Comparison of ENCODE assay signal across 36 cellular contexts in genomic region chr19:46126086-46126485, GRCh38. TPM values are rescaled to one million over a fixed set of nuclear protein-coding genes. Genes with fewer than 3 reads are reported as not detected.
"Had no signal": no experiment of that assay in that cellular context is flagged by ENCODE, and none has a peak within 500 bp of the region (broad histone marks: within the 10 kb centered on the region; RNA-seq: fewer than 3 reads in every experiment).

No MANE protein-coding gene starts in this region.

- H3K27me3 ChIP-seq: adrenal gland, body of pancreas, breast epithelium, Peyer's patch, SJSA1 had no signal

- H3K9me3 ChIP-seq: adrenal gland, body of pancreas, breast epithelium, MG63, Peyer's patch, SJSA1, SK-N-SH had no signal

- DNase-seq: activated CD4-positive, alpha-beta T cell treated with anti-CD3 and anti-CD28 coated beads for 1 hour; activated CD4-positive, alpha-beta T cell treated with anti-CD3 and anti-CD28 coated beads for 48 hours; activated CD4-positive, CD25-positive, alpha-beta regulatory T cell; activated CD8-positive, alpha-beta T cell treated with anti-CD3 and anti-CD28 coated beads for 36 hours; activated effector memory CD4-positive, alpha-beta T cell treated with anti-CD3 and anti-CD28 coated beads, Interleukin-2, amount 50 U/mL, for 16 hours; activated naive CD4-positive, alpha-beta T cell treated with Interleukin-2 at 50 U/mL for 16 hours; activated T-cell treated with anti-CD3 and anti-CD28 coated beads, Interleukin-2, amount 50 U/mL, for 1 hour; activated T-cell treated with anti-CD3 and anti-CD28 coated beads, Interleukin-2, amount 50 U/mL, for 72 hours; adrenal gland; body of pancreas; Kasumi-1; KG1; MG63; NCI-H1048; NCI-H1436 treated with DMSO at 0.1 percent for 48 hours; NCI-H1694 treated with DMSO at 0.1 percent for 48 hours; NCI-H2029 treated with DMSO at 0.1 percent for 48 hours; NCI-H2107; NCI-H2171; NCI-H510A; NCI-H526; NCI-H748 treated with DMSO at 0.1 percent for 48 hours; NK-92 treated with Interleukin-12 subunit alpha and Interleukin-12 subunit beta, amount 100 ng/mL, for 24 hours; PC-3; Peyer's patch; RPMI8226; SHP77 treated with DMSO at 0.1 percent for 48 hours; SK-N-SH; T-helper 17 cell; WERI-Rb-1 had no signal

- H3K4me3 ChIP-seq: adrenal gland, body of pancreas, breast epithelium, MG63, Peyer's patch, SJSA1 had no signal

- H3K27ac Mint-ChIP-seq: activated CD8-positive, alpha-beta T cell treated with anti-CD3 and anti-CD28 coated beads for 36 hours; activated naive CD4-positive, alpha-beta T cell treated with anti-CD3 and anti-CD28 coated beads, Interleukin-2, amount 50 U/mL, for 72 hours; activated T-cell treated with anti-CD3 and anti-CD28 coated beads, Interleukin-2, amount 50 U/mL, for 72 hours; activated T-helper 17 cell treated with anti-CD3 and anti-CD28 coated beads, Interleukin-2, amount 50 U/mL, for 72 hours; T-helper 17 cell had no signal

- H3K4me1 Mint-ChIP-seq: activated T-helper 17 cell treated with anti-CD3 and anti-CD28 coated beads, Interleukin-2, amount 50 U/mL, for 72 hours; T-helper 17 cell had no signal

- H3K9me3 Mint-ChIP-seq: activated CD8-positive, alpha-beta T cell treated with anti-CD3 and anti-CD28 coated beads for 36 hours; activated naive CD4-positive, alpha-beta T cell treated with anti-CD3 and anti-CD28 coated beads, Interleukin-2, amount 50 U/mL, for 72 hours; activated T-cell treated with anti-CD3 and anti-CD28 coated beads, Interleukin-2, amount 50 U/mL, for 72 hours; activated T-helper 17 cell treated with anti-CD3 and anti-CD28 coated beads, Interleukin-2, amount 50 U/mL, for 72 hours had no signal

- H3K4me3 Mint-ChIP-seq: activated CD8-positive, alpha-beta T cell treated with anti-CD3 and anti-CD28 coated beads for 36 hours; activated T-cell treated with anti-CD3 and anti-CD28 coated beads, Interleukin-2, amount 50 U/mL, for 72 hours; activated T-helper 17 cell treated with anti-CD3 and anti-CD28 coated beads, Interleukin-2, amount 50 U/mL, for 72 hours; T-helper 17 cell had no signal

- H3K36me3 ChIP-seq: adrenal gland, breast epithelium, MG63, Peyer's patch, SJSA1, WERI-Rb-1 had no signal

- H3K27ac ChIP-seq: adrenal gland, body of pancreas, Peyer's patch, SJSA1, WERI-Rb-1 had no signal

- H3K4me1 ChIP-seq: adrenal gland, body of pancreas, breast epithelium, Peyer's patch, SJSA1 had no signal

RNA-seq across cellular contexts. Expression of gene IGFL3, which starts 1.6 kb away (rescaled TPM):
- total RNA-seq: activated CD8-positive, alpha-beta memory T cell treated with anti-CD3 and anti-CD28 coated beads for 36 hours; activated CD8-positive, alpha-beta T cell treated with anti-CD3 and anti-CD28 coated beads for 36 hours; activated naive CD4-positive, alpha-beta T cell treated with anti-CD3 and anti-CD28 coated beads, Interleukin-2, amount 50 U/mL, for 72 hours; activated T-cell treated with anti-CD3 and anti-CD28 coated beads, Interleukin-2, amount 50 U/mL, for 72 hours; activated T-helper 17 cell treated with anti-CD3 and anti-CD28 coated beads, Interleukin-2, amount 50 U/mL, for 72 hours; adrenal gland; body of pancreas; breast epithelium; cardiac septum; PC-3; Peyer's patch; SJSA1; T-helper 17 cell had no signal

RNA-seq across cellular contexts. Expression of gene IGFL2, which starts 22.0 kb away (rescaled TPM):
- total RNA-seq: activated CD8-positive, alpha-beta memory T cell treated with anti-CD3 and anti-CD28 coated beads for 36 hours; activated CD8-positive, alpha-beta T cell treated with anti-CD3 and anti-CD28 coated beads for 36 hours; activated T-cell treated with anti-CD3 and anti-CD28 coated beads, Interleukin-2, amount 50 U/mL, for 72 hours; activated T-helper 17 cell treated with anti-CD3 and anti-CD28 coated beads, Interleukin-2, amount 50 U/mL, for 72 hours; adrenal gland; body of pancreas; breast epithelium; cardiac septum; PC-3; Peyer's patch; SJSA1 had no signal
